ENCODE assay signal across 8 cellular contexts in the genomic region with DNA sequence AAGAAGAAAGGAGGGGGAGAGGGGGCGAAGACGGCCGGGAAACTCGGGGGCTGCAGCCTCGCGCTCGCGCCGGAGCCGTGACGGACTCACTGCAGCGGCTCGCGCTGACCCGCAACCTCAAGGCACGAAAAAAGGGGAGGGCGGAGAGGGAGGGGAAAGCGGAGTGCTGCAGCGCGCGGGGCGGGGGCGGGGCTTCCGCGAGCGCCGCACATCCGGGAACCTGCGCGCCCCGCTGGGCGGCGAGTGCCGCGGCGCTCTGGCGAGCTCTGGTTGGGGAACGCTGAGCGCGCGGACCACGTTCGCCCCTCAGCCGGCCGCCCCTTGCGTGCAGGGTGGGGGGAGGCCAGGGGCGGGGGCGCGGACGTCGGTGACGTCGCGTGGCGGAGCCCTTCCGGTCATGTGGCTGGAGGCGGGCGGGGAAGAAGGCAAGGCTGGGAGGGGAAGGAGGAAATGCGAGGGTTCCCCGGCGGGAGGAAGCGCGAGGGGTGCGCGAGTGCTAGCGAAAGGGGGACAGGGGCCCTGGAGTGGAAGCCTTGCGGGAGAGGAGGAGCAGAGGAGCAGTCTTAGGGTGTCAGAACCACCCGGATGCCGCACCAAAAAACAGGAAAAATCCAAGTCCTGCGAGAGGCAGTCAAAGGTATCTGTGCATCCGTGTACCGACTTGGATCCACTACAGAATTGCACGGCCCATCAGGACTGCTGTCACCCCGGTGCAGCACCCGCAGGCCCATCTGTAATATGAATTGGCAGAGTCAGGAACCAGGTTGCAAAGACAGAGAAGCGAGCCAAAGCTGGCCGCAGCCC. TPM values are rescaled to one million over a fixed set of nuclear protein-coding genes. Genes with fewer than 3 reads are reported as not detected.
A peak's percentile ranks its signal among the peaks of the same experiment; 100 is the strongest.
DNase-seq lines count a peak whose midpoint lies in the region; TF ChIP-seq lines count a peak whose summit lies in the region.

A gene with protein sequence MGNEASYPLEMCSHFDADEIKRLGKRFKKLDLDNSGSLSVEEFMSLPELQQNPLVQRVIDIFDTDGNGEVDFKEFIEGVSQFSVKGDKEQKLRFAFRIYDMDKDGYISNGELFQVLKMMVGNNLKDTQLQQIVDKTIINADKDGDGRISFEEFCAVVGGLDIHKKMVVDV (minus strand): TSS at position 126 of the 804 bp plus-strand sequence. CDS start 405 bp downstream, outside the sequence.

- no peak within 1 kb of the TSS for H2AK5ac ChIP-seq in H9 (ENCODE audit: insufficient read length, low read length)

- TF ChIP-seq CTCF in H9 (conservative IDR thresholded peaks at IDR 0.05) = no peak
- no peak for TF ChIP-seq CTCF in MM.1S (IDR thresholded peaks at IDR 0.05; ENCODE audit: low read length)
- no peak for TF ChIP-seq CTCF in nephron progenitor cell (IDR thresholded peaks at IDR 0.05)

- peak within 1 kb of the TSS; percentile 32 for H2BK5ac ChIP-seq in H9 (ENCODE audit: insufficient read length, low read length)

- H2AFZ ChIP-seq in H9 (ENCODE audit: low read length) = no peak within 1 kb of the TSS
- H2AFZ ChIP-seq in MM.1S (ENCODE audit: low read length) = peak within 1 kb of the TSS; percentile 84

- H3K27ac Mint-ChIP-seq in H9 (peak within 1 kb of the TSS; percentile 98 to 99 (median 98)), nephron progenitor cell (peak within 1 kb of the TSS; percentile 99)
- H3K27ac Mint-ChIP-seq in stimulated activated naive CD8-positive, alpha-beta T cell treated with anti-CD3 and anti-CD28 coated beads, Interleukin-15, Interleukin-2, amounts not matched to agents 100 ng/mL and 50 ng/mL, for 24 hours = peak within 1 kb of the TSS; percentile 98

- H4K91ac ChIP-seq in H9 (ENCODE audit: insufficient read length, low read depth, low read length) = no peak within 1 kb of the TSS

- H2BK120ac ChIP-seq in H9 (ENCODE audit: low read depth, low read length, poor library complexity, severe bottlenecking) = no peak within 1 kb of the TSS

- H3K9me2 ChIP-seq in MM.1S (replicated peaks; ENCODE audit: insufficient read depth, low read length) = no peaks in the 10 kb centered on the region

- no peak within 1 kb of the TSS; the same call in 1 of the 2 replicates for H3K4ac ChIP-seq in H9 (ENCODE audit: low read depth, low read length)

- H2BK15ac ChIP-seq in H9 (ENCODE audit: low read depth, low read length) = no peak within 1 kb of the TSS

- H3K27ac ChIP-seq in H9 (ENCODE audit: insufficient read length, low read depth, low read length) (peak within 1 kb of the TSS; percentile 55), MM.1S (ENCODE audit: low read length) (peak within 1 kb of the TSS; percentile 87)

- H3K36me3 Mint-ChIP-seq in H9 (ENCODE audit: insufficient read depth in 1 of 3, low read depth in 3 of 3) = peaks cover 0 to 5% (median 2%) of the 10 kb centered on the region in 3 experiments; a peak in 2 of 7 replicates
- no peaks in the 10 kb centered on the region for H3K36me3 Mint-ChIP-seq in nephron progenitor cell (ENCODE audit: low read depth)
- peaks cover 17% of the 10 kb centered on the region for H3K36me3 Mint-ChIP-seq in stimulated activated naive CD8-positive, alpha-beta T cell treated with anti-CD3 and anti-CD28 coated beads, Interleukin-15, Interleukin-2, amounts not matched to agents 100 ng/mL and 50 ng/mL, for 24 hours (ENCODE audit: low read depth)

- H3K27me3 Mint-ChIP-seq in H9 (ENCODE audit: low read depth) = no peaks in the 10 kb centered on the region
- H3K27me3 Mint-ChIP-seq in nephron progenitor cell (ENCODE audit: low read depth, poor library complexity) = peaks cover 4% of the 10 kb centered on the region
- H3K27me3 Mint-ChIP-seq in stimulated activated naive CD8-positive, alpha-beta T cell treated with anti-CD3 and anti-CD28 coated beads, Interleukin-15, Interleukin-2, amounts not matched to agents 100 ng/mL and 50 ng/mL, for 24 hours = no peaks in the 10 kb centered on the region

- H4K8ac ChIP-seq in H9 (replicated peaks; ENCODE audit: insufficient read length, low read depth, low read length) = no peak within 1 kb of the TSS

- H2BK12ac ChIP-seq in H9 (ENCODE audit: insufficient read length, low read depth, low read length) = no peak within 1 kb of the TSS

- H4K20me1 ChIP-seq in H9 (ENCODE audit: control insufficient read depth, insufficient read depth, insufficient read length) = no peaks in the 10 kb centered on the region
- peaks cover 33% of the 10 kb centered on the region for H4K20me1 ChIP-seq in MM.1S (ENCODE audit: insufficient read depth, low read length)

- WGBS in H9 (ENCODE audit: extremely low coverage, insufficient read length, low lambda C conversion rate) = no CpG with 5 or more reads among the region's 77 CpGs

- peak within 1 kb of the TSS; percentile 91 for H3K18ac ChIP-seq in H9 (ENCODE audit: insufficient read length, low read depth, low read length)

- DNase-seq in ELR (ENCODE audit: low read depth) (peak; percentile 96), H9 (peak; percentile 96), MM.1S (peak; percentile 96), SIG-M5 (lab: John Stamatoyannopoulos, UW) (peak; percentile 63), activated gamma-delta T cell (lab: John Stamatoyannopoulos, UW) (peak; percentile 97), fibroblast of the conjunctiva (ENCODE audit: low read depth) (peak; percentile 93), nephron progenitor cell (peak; percentile 92)

- no peak within 1 kb of the TSS for H3K23ac ChIP-seq in H9 (ENCODE audit: insufficient read length, low read depth, low read length)

- H3K4me1 Mint-ChIP-seq in H9 (peaks cover 25 to 27% of the 10 kb centered on the region in 2 experiments), nephron progenitor cell (peaks cover 5% of the 10 kb centered on the region)
- peaks cover 33% of the 10 kb centered on the region for H3K4me1 Mint-ChIP-seq in stimulated activated naive CD8-positive, alpha-beta T cell treated with anti-CD3 and anti-CD28 coated beads, Interleukin-15, Interleukin-2, amounts not matched to agents 100 ng/mL and 50 ng/mL, for 24 hours (ENCODE audit: low read depth)

- no peak within 1 kb of the TSS for H3T11ph ChIP-seq in H9 (ENCODE audit: low read length)

- no peaks in the 10 kb centered on the region; the same call in 1 of the 2 replicates for H3K36me3 ChIP-seq in MM.1S (replicated peaks; ENCODE audit: insufficient read depth, low read length)

- H3K4me2 ChIP-seq in H9 (ENCODE audit: insufficient read depth, insufficient read length, low read length) = peak within 1 kb of the TSS; percentile 81
- peak within 1 kb of the TSS; percentile 95 for H3K4me2 ChIP-seq in MM.1S (ENCODE audit: low read depth, low read length)

- peaks cover 28% of the 10 kb centered on the region for H3K79me2 ChIP-seq in H9 (ENCODE audit: insufficient read depth, low read length)
- peaks cover 44% of the 10 kb centered on the region for H3K79me2 ChIP-seq in MM.1S (ENCODE audit: low read length)

- H3F3A ChIP-seq in MM.1S (ENCODE audit: insufficient read depth, low read length) = peaks cover 26% of the 10 kb centered on the region

- peak within 1 kb of the TSS; percentile 91 for H3K14ac ChIP-seq in H9 (ENCODE audit: insufficient read depth, low read length)

- H3K56ac ChIP-seq in H9 (ENCODE audit: insufficient read length, low read depth, low read length) = no peak within 1 kb of the TSS

- H3K9me3 ChIP-seq in H9 (ENCODE audit: control insufficient read depth, low read depth, low read length) (no peaks in the 10 kb centered on the region), MM.1S (replicated peaks; ENCODE audit: insufficient read depth, low read length) (no peaks in the 10 kb centered on the region)

- H3K9ac ChIP-seq in H9 (ENCODE audit: extremely low read depth, insufficient read length, low read length) = peak within 1 kb of the TSS; percentile 90
- peak within 1 kb of the TSS; percentile 83 for H3K9ac ChIP-seq in MM.1S (ENCODE audit: low read length)

- peaks cover 0 to 3% of the 10 kb centered on the region in 2 experiments; a peak in 1 of 5 replicates for H3K9me3 Mint-ChIP-seq in H9
- no peaks in the 10 kb centered on the region for H3K9me3 Mint-ChIP-seq in nephron progenitor cell
- H3K9me3 Mint-ChIP-seq in stimulated activated naive CD8-positive, alpha-beta T cell treated with anti-CD3 and anti-CD28 coated beads, Interleukin-15, Interleukin-2, amounts not matched to agents 100 ng/mL and 50 ng/mL, for 24 hours = no peaks in the 10 kb centered on the region

- no peak within 1 kb of the TSS for H2BK20ac ChIP-seq in H9 (ENCODE audit: low read depth, low read length, poor library complexity, severe bottlenecking)

- H3K27me3 ChIP-seq in H9 (ENCODE audit: insufficient read depth, low read length) (no peaks in the 10 kb centered on the region), MM.1S (replicated peaks; ENCODE audit: insufficient read depth, low read length) (0 out of 2 replicates have a peak, but pooled peaks cover 7% of the 10 kb centered on the region)

- H3K79me1 ChIP-seq in H9 (ENCODE audit: insufficient read depth, low read depth, low read length, poor library complexity, severe bottlenecking) = no peaks in the 10 kb centered on the region

- H4K5ac ChIP-seq in H9 (ENCODE audit: insufficient read length, low read depth, low read length) = no peak within 1 kb of the TSS

- peaks cover 12% of the 10 kb centered on the region for H3K23me2 ChIP-seq in H9 (ENCODE audit: insufficient read length, low read depth, low read length, poor library complexity, severe bottlenecking)

- H3K4me3 ChIP-seq in MM.1S (ENCODE audit: low read length) = peak within 1 kb of the TSS; percentile 96

- peak within 1 kb of the TSS; percentile 95 to 97 for H3K4me3 Mint-ChIP-seq in H9
- H3K4me3 Mint-ChIP-seq in nephron progenitor cell = peak within 1 kb of the TSS; percentile 95
- peak within 1 kb of the TSS; percentile 88 for H3K4me3 Mint-ChIP-seq in stimulated activated naive CD8-positive, alpha-beta T cell treated with anti-CD3 and anti-CD28 coated beads, Interleukin-15, Interleukin-2, amounts not matched to agents 100 ng/mL and 50 ng/mL, for 24 hours

- H3K4me1 ChIP-seq in H9 (ENCODE audit: insufficient read depth, low read length) (peaks cover 2% of the 10 kb centered on the region; the same call in 1 of the 2 replicates), MM.1S (ENCODE audit: low read length) (peaks cover 25% of the 10 kb centered on the region)

RNA-seq across cellular contexts. Expression of the gene that starts here (rescaled TPM):
- 71.8 and 74.2 TPM in 2 replicates for total RNA-seq in H9 (2021)

Comparison
In these comparisons a context has a peak if more than half of its experiments do, and no peak if none do; other contexts are left out.
1. Peak in every context shown above with its lines: DNase-seq, H3K4me3 ChIP-seq and H3K27ac ChIP-seq.